9 cellular contexts compared by ENCODE assay signal in genomic region chr16:52976539-52977167, GRCh38.
DNase-seq lines count a peak whose midpoint lies in the region; ATAC-seq and TF ChIP-seq lines count a peak whose summit lies in the region.
"Had no signal": no experiment of that assay in that cellular context is flagged by ENCODE, and none has a peak within 500 bp of the region (broad histone marks: within the 10 kb centered on the region; RNA-seq: fewer than 3 reads in every experiment).

No MANE protein-coding gene starts in this region.

- peak; percentile 35 for TF ChIP-seq CTCF in fibroblast of mammary gland (conservative IDR thresholded peaks at IDR 0.05; ENCODE audit: control insufficient read depth, insufficient read depth, low read depth, low read length)
- peak; percentile 50 for TF ChIP-seq CTCF in type B pancreatic cell (conservative IDR thresholded peaks at IDR 0.05)

- H3K4me1 Mint-ChIP-seq in type B pancreatic cell (ENCODE audit: unreplicated experiment), result no peaks in the 10 kb centered on the region

- ATAC-seq in GM19351 (IDR thresholded peaks at IDR 0.05; ENCODE audit: unreplicated experiment) (peak; percentile 87), HG03159 (IDR thresholded peaks at IDR 0.05; ENCODE audit: unreplicated experiment) (no peak), GM21360 (IDR thresholded peaks at IDR 0.05; ENCODE audit: unreplicated experiment) (no peak)

- H3K27ac Mint-ChIP-seq in type B pancreatic cell, result no peak overlapping the region

- no peaks in the 10 kb centered on the region for H3K36me3 Mint-ChIP-seq in type B pancreatic cell

- H3K9me3 Mint-ChIP-seq in type B pancreatic cell, result peaks cover 6% of the 10 kb centered on the region

- peaks cover 19% of the 10 kb centered on the region for H3K27me3 Mint-ChIP-seq in type B pancreatic cell

- H3K4me3 ChIP-seq in fibroblast of mammary gland (ENCODE audit: control insufficient read depth, low read depth, low read length), result no peak overlapping the region
- H3K4me3 ChIP-seq: upper lobe of left lung had no signal

- DNase-seq in DMS 273 (lab: John Stamatoyannopoulos, UW; ENCODE audit: unreplicated experiment) (peak; percentile 67), NCI-H146 (lab: John Stamatoyannopoulos, UW) (peak; percentile 11), fibroblast of mammary gland (ENCODE audit: low read depth) (peak; percentile 40), type B pancreatic cell (ENCODE audit: extremely low spot score, unreplicated experiment) (no peak)
- DNase-seq in central memory CD4-positive, alpha-beta T cell, result no peak
- DNase-seq: upper lobe of left lung had no signal

- H3K4me3 Mint-ChIP-seq in type B pancreatic cell, result no peak overlapping the region

Comparison
In these comparisons a context has a peak if more than half of its experiments do, and no peak if none do; other contexts are left out.
1. DNase-seq: peak in DMS 273 (single experiment), NCI-H146 (single experiment) and fibroblast of mammary gland (single experiment); none in type B pancreatic cell (single experiment) and central memory CD4-positive, alpha-beta T cell (single experiment).